Comparison of ENCODE assay signal across 10 cellular contexts in the genomic region with DNA sequence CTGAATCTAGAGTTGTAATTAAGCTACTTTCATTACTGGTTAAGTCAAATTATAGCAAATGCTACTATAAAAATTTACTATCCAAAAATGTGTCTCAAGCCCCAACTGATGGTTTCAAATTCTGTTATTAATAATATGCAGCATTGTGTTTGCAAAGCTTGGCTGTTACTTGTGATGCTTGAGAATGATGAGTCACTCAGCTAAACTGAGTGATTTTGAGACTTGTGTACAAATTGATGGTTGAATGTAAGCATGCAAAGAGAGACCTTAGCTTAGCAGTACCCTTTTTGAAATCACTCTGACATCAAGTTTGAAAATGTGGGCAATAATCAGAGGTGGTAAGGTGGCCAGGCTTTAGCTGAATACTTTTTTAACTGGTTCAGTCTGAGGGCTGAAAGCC. TPM values are rescaled to one million over a fixed set of nuclear protein-coding genes. Genes with fewer than 3 reads are reported as not detected.
A peak's percentile ranks its signal among the peaks of the same experiment; 100 is the strongest.
DNase-seq lines count a peak whose midpoint lies in the region; ATAC-seq and TF ChIP-seq lines count a peak whose summit lies in the region.
"Had no signal": no experiment of that assay in that cellular context is flagged by ENCODE, and none has a peak within 500 bp of the region (broad histone marks: within the 10 kb centered on the region; RNA-seq: fewer than 3 reads in every experiment).

No MANE protein-coding gene starts in this region.

- no peaks in the 10 kb centered on the region for H3K27me3 Mint-ChIP-seq in MCF 10A (ENCODE audit: insufficient read depth, unreplicated experiment)
- H3K27me3 Mint-ChIP-seq in activated CD4-positive, alpha-beta memory T cell treated with anti-CD3 and anti-CD28 coated beads for 36 hours: no peaks in the 10 kb centered on the region
- no peaks in the 10 kb centered on the region for H3K27me3 Mint-ChIP-seq in naive thymus-derived CD8-positive, alpha-beta T cell

- TF ChIP-seq CTCF in MCF 10A (IDR thresholded peaks at IDR 0.05; ENCODE audit: unreplicated experiment): no peak
- no peak for TF ChIP-seq CTCF in breast epithelium (IDR thresholded peaks at IDR 0.05)

- H3K4me1 Mint-ChIP-seq in MCF 10A (ENCODE audit: insufficient read depth, unreplicated experiment): peaks cover 5% of the 10 kb centered on the region
- peaks cover 17% of the 10 kb centered on the region for H3K4me1 Mint-ChIP-seq in activated CD4-positive, alpha-beta memory T cell treated with anti-CD3 and anti-CD28 coated beads for 36 hours (ENCODE audit: low read depth)
- peaks cover 37% of the 10 kb centered on the region for H3K4me1 Mint-ChIP-seq in stimulated activated effector memory CD8-positive, alpha-beta T cell treated with anti-CD3 and anti-CD28 coated beads, Interleukin-12 subunit alpha, Interleukin-12 subunit beta, amount 100 ng/mL, for 72 hours
- peaks cover 0 to 3% (median 1%) of the 10 kb centered on the region in 4 donors for H3K4me1 Mint-ChIP-seq in naive thymus-derived CD8-positive, alpha-beta T cell

- H3K27me3 ChIP-seq in breast epithelium: no peaks in the 10 kb centered on the region
- H3K27me3 ChIP-seq: BLaER1 treated with 17β-estradiol and CSF1 and Interleukin-3, amounts not matched to agents 10 nM and 100 nM had no signal

- peaks cover 65% of the 10 kb centered on the region for H3K36me3 Mint-ChIP-seq in MCF 10A (ENCODE audit: insufficient read depth, unreplicated experiment)
- H3K36me3 Mint-ChIP-seq in activated CD4-positive, alpha-beta memory T cell treated with anti-CD3 and anti-CD28 coated beads for 36 hours: peaks cover 39% of the 10 kb centered on the region
- peaks cover 98% of the 10 kb centered on the region for H3K36me3 Mint-ChIP-seq in stimulated activated effector memory CD8-positive, alpha-beta T cell treated with anti-CD3 and anti-CD28 coated beads, Interleukin-12 subunit alpha, Interleukin-12 subunit beta, amount 100 ng/mL, for 72 hours
- peaks cover 6 to 73% (median 15%) of the 10 kb centered on the region in 3 donors for H3K36me3 Mint-ChIP-seq in naive thymus-derived CD8-positive, alpha-beta T cell

- intact Hi-C loops in MCF 10A (cut with micrococcal nuclease): no loop called here
- intact Hi-C loops in breast epithelium (cut with DNase I; ENCODE audit: low total_unique reads): no loop called here
- intact Hi-C loops in activated CD4-positive, alpha-beta memory T cell treated with anti-CD3 and anti-CD28 coated beads for 36 hours (cut with micrococcal nuclease): loop anchor here (1.0 kb wide), 1 partner anchor 27 kb away; a partner anchor contains a TSS

- DNase-seq in MCF 10A (ENCODE audit: unreplicated experiment): peak; percentile 17
- no peak for DNase-seq in breast epithelium (ENCODE audit: low spot score in 2 of 2)
- no peak for DNase-seq in activated CD4-positive, alpha-beta memory T cell treated with anti-CD3 and anti-CD28 coated beads for 36 hours
- DNase-seq in stimulated activated effector memory CD8-positive, alpha-beta T cell treated with anti-CD3 and anti-CD28 coated beads, Interleukin-12 subunit alpha, Interleukin-12 subunit beta, amount 100 ng/mL, for 72 hours (ENCODE audit: low spot score in 2 of 2): no peak
- no peak for DNase-seq in naive thymus-derived CD8-positive, alpha-beta T cell
- DNase-seq in GF-D8 (lab: John Stamatoyannopoulos, UW): no peak
- DNase-seq in SK-N-DZ (ENCODE audit: low spot score): no peak
- DNase-seq: left ventricle myocardium inferior had no signal

- POLR2A ChIA-PET in MCF 10A (lab: Yijun Ruan, JAX): interaction anchor here (0.7 kb wide), 1 partner anchor 24 kb away, joined by 3 read pairs; no protein-coding TSS in a partner anchor
- POLR2A ChIA-PET in activated CD4-positive, alpha-beta memory T cell treated with anti-CD3 and anti-CD28 coated beads for 36 hours (lab: Charles Lee): interaction anchor here (0.6 to 1.0 kb wide), 3 partner anchors 27 to 1074 kb away, joined by 3 read pairs; no protein-coding TSS in a partner anchor
- POLR2A ChIA-PET in naive thymus-derived CD8-positive, alpha-beta T cell (lab: Charles Lee): no interaction called here

- H3K9me3 ChIP-seq in breast epithelium: no peaks in the 10 kb centered on the region
- H3K9me3 ChIP-seq: BLaER1 treated with 17β-estradiol and CSF1 and Interleukin-3, amounts not matched to agents 10 nM and 100 nM; left ventricle myocardium inferior had no signal

- no peaks in the 10 kb centered on the region for H3K4me1 ChIP-seq in breast epithelium

- no peaks in the 10 kb centered on the region for H3K9me3 Mint-ChIP-seq in MCF 10A (ENCODE audit: unreplicated experiment)
- H3K9me3 Mint-ChIP-seq in activated CD4-positive, alpha-beta memory T cell treated with anti-CD3 and anti-CD28 coated beads for 36 hours: no peaks in the 10 kb centered on the region
- no peaks in the 10 kb centered on the region for H3K9me3 Mint-ChIP-seq in stimulated activated effector memory CD8-positive, alpha-beta T cell treated with anti-CD3 and anti-CD28 coated beads, Interleukin-12 subunit alpha, Interleukin-12 subunit beta, amount 100 ng/mL, for 72 hours
- H3K9me3 Mint-ChIP-seq in naive thymus-derived CD8-positive, alpha-beta T cell: no peaks in the 10 kb centered on the region

- no peak overlapping the region for H3K4me3 ChIP-seq in breast epithelium
- H3K4me3 ChIP-seq: BLaER1 treated with 17β-estradiol and CSF1 and Interleukin-3, amounts not matched to agents 10 nM and 100 nM; left ventricle myocardium inferior had no signal

- H3K4me3 Mint-ChIP-seq in MCF 10A (ENCODE audit: unreplicated experiment): no peak overlapping the region
- no peak overlapping the region for H3K4me3 Mint-ChIP-seq in activated CD4-positive, alpha-beta memory T cell treated with anti-CD3 and anti-CD28 coated beads for 36 hours
- H3K4me3 Mint-ChIP-seq in stimulated activated effector memory CD8-positive, alpha-beta T cell treated with anti-CD3 and anti-CD28 coated beads, Interleukin-12 subunit alpha, Interleukin-12 subunit beta, amount 100 ng/mL, for 72 hours: no peak overlapping the region
- no peak overlapping the region for H3K4me3 Mint-ChIP-seq in naive thymus-derived CD8-positive, alpha-beta T cell

- H3K27ac Mint-ChIP-seq in MCF 10A (ENCODE audit: low read depth, unreplicated experiment): no peak overlapping the region
- peak overlapping the region; percentile 65 for H3K27ac Mint-ChIP-seq in activated CD4-positive, alpha-beta memory T cell treated with anti-CD3 and anti-CD28 coated beads for 36 hours
- peak overlapping the region; percentile 13 for H3K27ac Mint-ChIP-seq in stimulated activated effector memory CD8-positive, alpha-beta T cell treated with anti-CD3 and anti-CD28 coated beads, Interleukin-12 subunit alpha, Interleukin-12 subunit beta, amount 100 ng/mL, for 72 hours
- H3K27ac Mint-ChIP-seq in naive thymus-derived CD8-positive, alpha-beta T cell: no peak overlapping the region

- peak; percentile 91 for ATAC-seq in HG02759 (IDR thresholded peaks at IDR 0.05; ENCODE audit: unreplicated experiment)
- ATAC-seq in stimulated activated effector memory CD8-positive, alpha-beta T cell treated with anti-CD3 and anti-CD28 coated beads, Interleukin-12 subunit alpha, Interleukin-12 subunit beta, amount 100 ng/mL, for 72 hours: peak; percentile 98
- no peak for ATAC-seq in naive thymus-derived CD8-positive, alpha-beta T cell

- no peak for TF ChIP-seq POLR2A in breast epithelium (IDR thresholded peaks at IDR 0.05)

- CTCF ChIA-PET in MCF 10A (lab: Yijun Ruan, JAX): interaction anchor here (0.6 kb wide), 2 partner anchors 9 to 720 kb away, joined by 3 read pairs; no protein-coding TSS in a partner anchor
- CTCF ChIA-PET in activated CD4-positive, alpha-beta memory T cell treated with anti-CD3 and anti-CD28 coated beads for 36 hours (lab: Charles Lee): interaction anchor here (0.8 to 1.3 kb wide), 2 partner anchors 11 kb away, joined by 3 read pairs; no protein-coding TSS in a partner anchor

- BruUV-seq in MCF 10A (replicated peaks; lab: Mats Ljungman, UMichigan): no TSS peak

- peaks cover 6% of the 10 kb centered on the region for H3K36me3 ChIP-seq in breast epithelium

- H3K27ac ChIP-seq in breast epithelium: no peak overlapping the region
- H3K27ac ChIP-seq: BLaER1 treated with 17β-estradiol and CSF1 and Interleukin-3, amounts not matched to agents 10 nM and 100 nM; left ventricle myocardium inferior had no signal

RNA-seq across cellular contexts. Expression of a gene that starts 27.6 kb away (rescaled TPM):
- 62.5 and 73.4 TPM in 2 replicates for total RNA-seq in MCF 10A (2022)
- 10 to 100 TPM; 39.0 to 58.2 (median 57.4) TPM for total RNA-seq in breast epithelium
- 10 to 100 TPM; 92.6 to 92.7 TPM for total RNA-seq in activated CD4-positive, alpha-beta memory T cell treated with anti-CD3 and anti-CD28 coated beads for 36 hours
- total RNA-seq in naive thymus-derived CD8-positive, alpha-beta T cell: 10 to 100 TPM; 51.7 to 54.4 TPM
- polyA plus RNA-seq in naive thymus-derived CD8-positive, alpha-beta T cell: 10 to 100 TPM; 21.5 to 26.5 (median 24.4) TPM
- polyA plus RNA-seq in SK-N-DZ (2014; cell fraction: cytosol; rRNA removed): 66.1 and 84.0 TPM in 2 replicates
- 82.4 and 88.8 TPM in 2 replicates for polyA plus RNA-seq in SK-N-DZ (2014; cell fraction: nucleus; rRNA removed)

Comparison
In these comparisons a context has a peak if more than half of its experiments do, and no peak if none do; other contexts are left out.
1. H3K27ac Mint-ChIP-seq: peak in activated CD4-positive, alpha-beta memory T cell treated with anti-CD3 and anti-CD28 coated beads for 36 hours (single experiment) and stimulated activated effector memory CD8-positive, alpha-beta T cell treated with anti-CD3 and anti-CD28 coated beads, Interleukin-12 subunit alpha, Interleukin-12 subunit beta, amount 100 ng/mL, for 72 hours (single experiment); none in MCF 10A (single experiment) and naive thymus-derived CD8-positive, alpha-beta T cell (0 of 10).
2. ATAC-seq: peak in HG02759 (single experiment) and stimulated activated effector memory CD8-positive, alpha-beta T cell treated with anti-CD3 and anti-CD28 coated beads, Interleukin-12 subunit alpha, Interleukin-12 subunit beta, amount 100 ng/mL, for 72 hours (single experiment); none in naive thymus-derived CD8-positive, alpha-beta T cell (0 of 2).